In the genomic region with DNA sequence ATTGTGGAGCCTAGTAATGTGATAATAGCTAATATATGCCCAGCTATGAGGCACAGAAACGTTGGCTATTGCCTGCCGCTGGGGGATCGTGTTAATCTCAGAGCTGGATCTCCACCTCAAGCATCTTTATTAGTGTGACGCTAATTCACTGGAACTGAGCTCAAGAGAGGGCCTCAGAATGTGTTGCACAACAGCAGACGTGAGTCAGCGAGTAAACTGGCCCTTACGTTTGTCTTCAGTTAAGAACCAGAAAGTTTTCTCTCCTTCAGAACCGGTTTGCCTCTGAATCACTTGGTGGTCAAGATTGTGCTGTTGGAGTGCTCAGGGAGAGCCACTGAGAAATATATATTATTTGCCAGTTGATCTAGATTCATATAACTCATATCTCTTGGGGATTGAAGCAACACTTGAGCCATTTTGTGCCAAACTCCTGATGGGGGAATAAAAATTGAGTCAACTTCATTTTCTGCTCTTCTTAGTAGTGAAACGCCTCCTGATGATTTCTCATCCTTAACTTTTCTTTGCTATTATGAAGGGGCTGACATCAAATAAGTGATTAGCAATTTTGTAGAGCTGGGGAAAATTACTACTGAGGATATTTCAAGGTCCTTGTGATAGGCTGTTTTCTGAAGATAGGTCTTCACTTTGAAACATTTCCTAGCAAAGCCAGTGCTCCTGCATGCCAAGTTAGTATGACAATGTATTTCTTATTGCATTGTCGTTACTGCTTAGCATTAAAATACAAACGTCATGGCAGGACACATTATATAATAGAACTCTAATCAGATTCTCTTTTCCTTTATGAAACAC, we compare ENCODE assay signal across 9 cellular contexts. TPM values are rescaled to one million over a fixed set of nuclear protein-coding genes. Genes with fewer than 3 reads are reported as not detected.
DNase-seq lines count a peak whose midpoint lies in the region; ATAC-seq, FAIRE-seq and TF ChIP-seq lines count a peak whose summit lies in the region.
"Had no signal": no experiment of that assay in that cellular context is flagged by ENCODE, and none has a peak within 500 bp of the region (broad histone marks: within the 10 kb centered on the region; RNA-seq: fewer than 3 reads in every experiment).

No MANE protein-coding gene starts in this region.

- peaks cover 16% of the 10 kb centered on the region for H3K4me1 ChIP-seq in Panc1 (ENCODE audit: control insufficient read depth, insufficient read depth, low read length)
- H3K4me1 ChIP-seq in prostate gland (replicated peaks) = peaks cover 5% of the 10 kb centered on the region

- H3K36me3 ChIP-seq in Panc1 (ENCODE audit: control insufficient read depth, insufficient read depth, low read length) = no peaks in the 10 kb centered on the region; the same call in 1 of the 2 replicates
- no peaks in the 10 kb centered on the region for H3K36me3 ChIP-seq in prostate gland

- CTCF ChIA-PET in Panc1 (lab: Charles Lee) = no interaction called here

- TF ChIP-seq POLR2A in prostate gland (IDR thresholded peaks at IDR 0.05) = peak; percentile 21
- no peak for TF ChIP-seq POLR2A in GM12891 (IDR thresholded peaks at IDR 0.05; ENCODE audit: low read depth, low read length)

- no peaks in the 10 kb centered on the region for H3K27me3 ChIP-seq in Panc1 (ENCODE audit: control insufficient read depth, insufficient read depth, low read length)
- H3K27me3 ChIP-seq in prostate gland (replicated peaks; ENCODE audit: insufficient read depth) = no peaks in the 10 kb centered on the region

- no peak for FAIRE-seq in GM12891 (lab: Jason Lieb, UNC)

- BruUV-seq in Panc1 (replicated peaks; lab: Mats Ljungman, UMichigan) = TSS peak; percentile 25

- WGBS in prostate gland = 40% methylated on average over 11 of the region's 11 CpGs

- POLR2A ChIA-PET in Panc1 (lab: Charles Lee) = no interaction called here

- H3K9me3 ChIP-seq in Panc1 (ENCODE audit: control insufficient read depth, insufficient read depth, low read depth, low read length) = no peaks in the 10 kb centered on the region
- H3K9me3 ChIP-seq in prostate gland = no peaks in the 10 kb centered on the region

- TF ChIP-seq CTCF in Panc1 (IDR thresholded peaks at IDR 0.05) (no peak; the same call in 1 of the 2 replicates), fibroblast of pulmonary artery (IDR thresholded peaks at IDR 0.05; ENCODE audit: low read length, missing control alignments) (peak; percentile 29), prostate gland (IDR thresholded peaks at IDR 0.05) (peak in 2 of 4 experiments; percentile 33 to 54)

- H3K27ac ChIP-seq in Panc1 (ENCODE audit: low read length) (peak overlapping the region; percentile 65), prostate gland (peak overlapping the region; percentile 74 to 75)

- H3K4me3 ChIP-seq in Panc1 (ENCODE audit: low read depth in 2 of 2, low read length in 2 of 2) (peak overlapping the region in 1 of 2 experiments; percentile 12; a peak in 1 of 4 replicates), fibroblast of pulmonary artery (replicated peaks; ENCODE audit: low read depth, low read length) (no peak overlapping the region), prostate gland (no peak overlapping the region)

- peak; percentile 96 for ATAC-seq in Panc1
- ATAC-seq in HG02973 (IDR thresholded peaks at IDR 0.05; ENCODE audit: unreplicated experiment) = no peak

- in situ Hi-C loops in Panc1 (cut with HindIII; ENCODE audit: low pct_unique_long_range_greater_than_20kb, low sequenced_read_pairs) = no loop called here

- DNase-seq in EH (ENCODE audit: low read depth) = peak; percentile 100
- peak; percentile 96 for DNase-seq in Panc1 (ENCODE audit: low read depth, low spot score)
- DNase-seq in fibroblast of pulmonary artery (ENCODE audit: low read depth) = peak; percentile 100
- peak; percentile 89 for DNase-seq in prostate gland (ENCODE audit: low spot score)
- DNase-seq in SHP77 (lab: John Stamatoyannopoulos, UW) = no peak
- DNase-seq in GM12891 (ENCODE audit: insufficient read length, low spot score) = no peak
- DNase-seq in KG1 (lab: John Stamatoyannopoulos, UW) = no peak
- DNase-seq: retina had no signal

- intact Hi-C loops in Panc1 (cut with micrococcal nuclease; ENCODE audit: unreplicated experiment) = no loop called here
- intact Hi-C loops in prostate gland (cut with DNase I) = no loop called here

TF ChIP-seq in GM12891, 5 proteins besides CTCF, POLR2A, EP300 and RAD21:
- TF ChIP-seq SPI1 (IDR thresholded peaks at IDR 0.05; ENCODE audit: low read depth, low read length) (no peak), POLR2AphosphoS5 (IDR thresholded peaks at IDR 0.05; ENCODE audit: low read depth, low read length) (no peak), TAF1 (IDR thresholded peaks at IDR 0.05; ENCODE audit: low read depth, low read length) (no peak), PAX5 (IDR thresholded peaks at IDR 0.05; ENCODE audit: insufficient read depth, low read length, severe bottlenecking) (no peak), POU2F2 (IDR thresholded peaks at IDR 0.05; ENCODE audit: low read depth, low read length) (no peak)
TF ChIP-seq in GM12891: peak in this region for 0.

RNA-seq across cellular contexts. Expression of gene BZW2, which starts 22.3 kb away (rescaled TPM):
- total RNA-seq in Panc1 (2021; ENCODE audit: unreplicated experiment) (80.9 TPM), prostate gland (10 to 100 TPM; 31.0 to 33.5 TPM)
- 58.7 TPM for polyA plus RNA-seq in Panc1 (2012; ENCODE audit: insufficient read length)
- 2.5 TPM for polyA plus RNA-seq in GM12891 (2012; ENCODE audit: low read depth, missing spikeins)

RNA-seq across cellular contexts. Expression of gene ANKMY2, which starts 22.7 kb away (rescaled TPM):
- total RNA-seq in Panc1 (2021; ENCODE audit: unreplicated experiment) (18.6 TPM), prostate gland (10 to 100 TPM; 15.5 to 16.4 TPM)
- 15.1 TPM for polyA plus RNA-seq in Panc1 (2012; ENCODE audit: insufficient read length)
- polyA plus RNA-seq in GM12891 (2012; ENCODE audit: low read depth, missing spikeins) = 0.09 TPM

Comparison
In these comparisons a context has a peak if more than half of its experiments do, and no peak if none do; other contexts are left out.
1. DNase-seq: peak in EH (single experiment), Panc1 (single experiment), fibroblast of pulmonary artery (single experiment) and prostate gland (single experiment); none in SHP77 (0 of 2), GM12891 (single experiment) and KG1 (single experiment).